8 cellular contexts compared by ENCODE assay signal in the genomic region with DNA sequence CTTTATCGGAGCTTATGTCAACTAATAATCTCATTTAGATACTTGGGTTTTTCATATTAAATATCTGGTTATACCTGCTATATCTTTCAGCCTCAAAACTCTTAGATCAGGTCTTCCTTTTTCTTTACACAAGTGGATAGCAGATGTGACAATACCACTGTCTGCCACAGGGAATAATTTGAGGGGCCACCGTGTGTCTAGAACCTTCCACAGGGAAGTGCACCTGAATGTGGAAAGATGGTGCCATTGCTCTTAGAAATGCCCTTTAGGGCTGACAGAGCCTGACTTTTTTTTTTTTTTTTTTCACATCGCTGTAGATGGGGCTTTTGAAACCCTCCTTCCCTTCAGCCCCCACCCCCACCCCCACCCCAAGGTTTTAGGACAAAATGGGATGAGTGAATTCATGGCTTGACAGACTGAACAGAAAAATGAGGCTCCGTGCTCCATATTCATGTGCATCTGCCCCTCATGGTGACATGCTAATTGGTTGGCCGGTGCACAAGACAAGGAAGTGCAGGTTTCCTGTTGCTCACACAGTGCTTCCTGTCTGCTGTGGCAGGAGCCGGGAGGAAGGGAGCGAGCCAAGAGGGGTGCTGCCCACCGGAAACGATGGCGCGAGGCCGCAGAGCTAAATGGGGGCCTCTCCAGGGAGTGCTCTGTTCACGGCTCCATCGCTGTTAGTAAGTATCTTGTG.
A peak's percentile ranks its signal among the peaks of the same experiment; 100 is the strongest.
DNase-seq lines count a peak whose midpoint lies in the region; ATAC-seq and TF ChIP-seq lines count a peak whose summit lies in the region.

No MANE protein-coding gene starts in this region.

- DNase-seq in CMK (ENCODE audit: low read depth) (peak; percentile 66), Karpas-422 (peak; percentile 73), NCI-H2227 treated with DMSO at 0.1 percent for 48 hours (lab: John Stamatoyannopoulos, UW) (no peak), NCI-H1105 treated with DMSO at 0.1 percent for 48 hours (lab: John Stamatoyannopoulos, UW) (no peak)
- peak; percentile 85 for DNase-seq in activated CD8-positive, alpha-beta memory T cell treated with anti-CD3 and anti-CD28 coated beads for 24 hours
- peak; percentile 30 to 57 (median 44) for DNase-seq in stimulated activated CD4-positive, alpha-beta T cell treated with anti-CD3 and anti-CD28 coated beads, TNF-alpha, amount 100 ng/mL, for 48 hours (ENCODE audit: low read depth in 3 of 3)

- peak overlapping the region; percentile 83 for H2AFZ ChIP-seq in Karpas-422 (ENCODE audit: low read length)

- no peaks in the 10 kb centered on the region for H3K79me2 ChIP-seq in Karpas-422 (ENCODE audit: low read length)

- H3K4me3 ChIP-seq in Karpas-422 (ENCODE audit: low read length) (peak overlapping the region; percentile 56), gastroesophageal sphincter (no peak overlapping the region)

- H3K4me1 ChIP-seq in Karpas-422 (ENCODE audit: low read length) (peaks cover 12% of the 10 kb centered on the region), gastroesophageal sphincter (peaks cover 0 to 22% (median 0%) of the 10 kb centered on the region in 3 donors)

- H3K9ac ChIP-seq in Karpas-422 (ENCODE audit: low read length): peak overlapping the region; percentile 51

- WGBS in gastroesophageal sphincter (ENCODE audit: low coverage in 1 of 2), 2 donors: 64 to 74% methylated on average over 6 to 14 of the region's 14 CpGs

- peak overlapping the region; percentile 66 for H3K4me2 ChIP-seq in Karpas-422 (ENCODE audit: low read depth, low read length, poor library complexity, severe bottlenecking)

- TF ChIP-seq EP300 in gastroesophageal sphincter (IDR thresholded peaks at IDR 0.05): no peak

- H3K27ac ChIP-seq in Karpas-422 (ENCODE audit: low read length) (no peak overlapping the region), gastroesophageal sphincter (peak overlapping the region in 2 of 4 donors; percentile 2 to 24)

- TF ChIP-seq CTCF in gastroesophageal sphincter (IDR thresholded peaks at IDR 0.05): peak in 1 of 4 experiments; percentile 5

- H3K9me3 ChIP-seq in Karpas-422 (ENCODE audit: low read length) (no peaks in the 10 kb centered on the region), gastroesophageal sphincter (no peaks in the 10 kb centered on the region)

- ATAC-seq in GM21390 (IDR thresholded peaks at IDR 0.05; ENCODE audit: unreplicated experiment) (peak; percentile 95), gastroesophageal sphincter (peak; percentile 79)

- no peaks in the 10 kb centered on the region for H3K9me2 ChIP-seq in Karpas-422 (replicated peaks; ENCODE audit: insufficient read depth, low read length)

- no peaks in the 10 kb centered on the region for H4K20me1 ChIP-seq in Karpas-422 (ENCODE audit: insufficient read depth, low read depth, low read length)

- H3K27me3 ChIP-seq in Karpas-422 (ENCODE audit: low read length) (no peaks in the 10 kb centered on the region), gastroesophageal sphincter (no peaks in the 10 kb centered on the region)

- no peak for TF ChIP-seq POLR2A in gastroesophageal sphincter (IDR thresholded peaks at IDR 0.05)

- H3K36me3 ChIP-seq in Karpas-422 (ENCODE audit: insufficient read depth, low read length) (no peaks in the 10 kb centered on the region), gastroesophageal sphincter (no peaks in the 10 kb centered on the region)

Comparison
In these comparisons a context has a peak if more than half of its experiments do, and no peak if none do; other contexts are left out.
1. DNase-seq: peak in CMK (single experiment), Karpas-422 (single experiment), activated CD8-positive, alpha-beta memory T cell treated with anti-CD3 and anti-CD28 coated beads for 24 hours (single experiment) and stimulated activated CD4-positive, alpha-beta T cell treated with anti-CD3 and anti-CD28 coated beads, TNF-alpha, amount 100 ng/mL, for 48 hours (3 of 3); none in NCI-H2227 treated with DMSO at 0.1 percent for 48 hours (single experiment) and NCI-H1105 treated with DMSO at 0.1 percent for 48 hours (single experiment).